ENCODE assay signal across 11 cellular contexts in the genomic region with DNA sequence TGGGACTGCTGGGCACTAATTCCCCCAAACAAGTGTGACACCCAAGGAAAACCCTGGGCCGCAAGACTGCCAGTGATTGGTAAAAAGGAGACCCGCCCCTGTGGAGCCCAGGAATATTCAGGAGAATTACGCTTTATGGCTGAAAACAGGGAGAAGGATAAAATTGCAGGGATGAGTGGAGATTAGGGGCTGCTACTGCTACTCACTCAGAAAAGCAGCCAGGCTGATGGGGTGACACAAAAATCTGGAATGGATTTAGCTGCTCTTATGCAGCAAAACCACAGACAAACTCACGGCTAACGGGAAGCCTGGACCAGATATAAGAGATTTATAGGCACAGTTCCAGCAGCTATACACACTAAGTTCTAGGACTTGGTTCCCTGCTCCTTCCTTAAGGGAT. TPM values are rescaled to one million over a fixed set of nuclear protein-coding genes. Genes with fewer than 3 reads are reported as not detected.
DNase-seq lines count a peak whose midpoint lies in the region; ATAC-seq and TF ChIP-seq lines count a peak whose summit lies in the region.
"Had no signal": no experiment of that assay in that cellular context is flagged by ENCODE, and none has a peak within 500 bp of the region (broad histone marks: within the 10 kb centered on the region; RNA-seq: fewer than 3 reads in every experiment).

No MANE protein-coding gene starts in this region.

- intact Hi-C loops in thyroid gland (cut with DNase I), result no loop called here
- intact Hi-C loops in PC-9 (cut with micrococcal nuclease; ENCODE audit: unreplicated experiment), result no loop called here

- DNase-seq in Ammon's horn (ENCODE audit: low spot score) (peak; percentile 29), M059J (ENCODE audit: low read depth) (peak; percentile 67), WERI-Rb-1 (peak; percentile 67), left kidney (ENCODE audit: low read depth, low spot score) (peak; percentile 85), thyroid gland (no peak), PC-9 (no peak), NCI-H128 (lab: John Stamatoyannopoulos, UW; ENCODE audit: unreplicated experiment) (no peak)
- DNase-seq: left colon, SHP77 treated with DMSO at 0.1 percent for 48 hours had no signal

- POLR2A ChIA-PET in PC-9 (lab: Charles Lee; ENCODE audit: unreplicated experiment), result no interaction called here

- H3K27ac ChIP-seq in WERI-Rb-1 (0 out of 2 replicates have a peak overlapping the region, but pooled peaks have one; percentile 7), thyroid gland (no peak overlapping the region), PC-9 (no peak overlapping the region)
- H3K27ac ChIP-seq: epithelial cell of prostate had no signal

- peaks cover 5% of the 10 kb centered on the region for H3K79me2 ChIP-seq in PC-9 (ENCODE audit: low read depth)

- H3K4me1 ChIP-seq in thyroid gland (peaks cover 0 to 8% of the 10 kb centered on the region in 2 donors), PC-9 (replicated peaks; ENCODE audit: insufficient read depth) (peaks cover 7% of the 10 kb centered on the region)

- no peak overlapping the region for H2AFZ ChIP-seq in PC-9

- no peaks in the 10 kb centered on the region for H3K9me2 ChIP-seq in PC-9 (ENCODE audit: insufficient read depth)

- H3K9me3 ChIP-seq in WERI-Rb-1 (ENCODE audit: severe bottlenecking), result no peaks in the 10 kb centered on the region
- H3K9me3 ChIP-seq in thyroid gland, result no peaks in the 10 kb centered on the region
- no peaks in the 10 kb centered on the region for H3K9me3 ChIP-seq in PC-9 (ENCODE audit: insufficient read depth, low read depth)

- no peak for TF ChIP-seq POLR2A in thyroid gland (IDR thresholded peaks at IDR 0.05)

- TF ChIP-seq CTCF in WERI-Rb-1 (IDR thresholded peaks at IDR 0.05; ENCODE audit: low read depth, low read length), result no peak
- TF ChIP-seq CTCF in thyroid gland (IDR thresholded peaks at IDR 0.05), result no peak
- TF ChIP-seq CTCF in PC-9 (conservative IDR thresholded peaks at IDR 0.05), result no peak

- CTCF ChIA-PET in PC-9 (lab: Charles Lee), result no interaction called here

- H3K4me3 ChIP-seq in WERI-Rb-1 (ENCODE audit: low read depth, low read length), result peak overlapping the region; percentile 30
- no peak overlapping the region for H3K4me3 ChIP-seq in thyroid gland (replicated peaks in 1 of 3)
- no peak overlapping the region for H3K4me3 ChIP-seq in PC-9

- no peak for ATAC-seq in HG02763 (IDR thresholded peaks at IDR 0.05; ENCODE audit: unreplicated experiment)
- ATAC-seq: left colon had no signal

- no peaks in the 10 kb centered on the region for H4K20me1 ChIP-seq in PC-9 (ENCODE audit: insufficient read depth)

- no TSS peak for BruUV-seq in PC-9 (replicated peaks; lab: Mats Ljungman, UMichigan)

- no peaks in the 10 kb centered on the region for H3F3A ChIP-seq in PC-9 (ENCODE audit: insufficient read depth, low read depth)

- H3K36me3 ChIP-seq in WERI-Rb-1 (no peaks in the 10 kb centered on the region), thyroid gland (no peaks in the 10 kb centered on the region), PC-9 (ENCODE audit: low read depth) (no peaks in the 10 kb centered on the region)

- no peaks in the 10 kb centered on the region for H3K27me3 ChIP-seq in WERI-Rb-1 (ENCODE audit: insufficient read depth, low read depth, severe bottlenecking)
- H3K27me3 ChIP-seq in thyroid gland, result no peaks in the 10 kb centered on the region
- H3K27me3 ChIP-seq in PC-9 (ENCODE audit: insufficient read depth, low read depth), result no peaks in the 10 kb centered on the region

- 27 to 44% methylated on average over 5 of the region's 5 CpGs for WGBS in thyroid gland, 2 donors

- H3K4me2 ChIP-seq in PC-9, result no peak overlapping the region

RNA-seq across cellular contexts. Expression of a gene that starts 4.4 kb away (rescaled TPM):
- total RNA-seq in M059J (2014; rRNA removed; shearing (Covaris generic)), result 46.1 and 63.7 TPM in 2 replicates
- total RNA-seq in thyroid gland (10 to 100 TPM; 55.8 to 82.0 (median 57.7) TPM), PC-9 (2021) (28.3 and 32.9 TPM in 2 replicates)

RNA-seq across cellular contexts. Expression of a gene that starts 42.5 kb away (rescaled TPM):
- total RNA-seq in M059J (2014; rRNA removed; shearing (Covaris generic)), result 611 and 742 TPM in 2 replicates
- total RNA-seq in thyroid gland (100 to 1,000 TPM; 367 to 562 (median 504) TPM), PC-9 (2021) (288 and 291 TPM in 2 replicates)

Comparison
In these comparisons a context has a peak if more than half of its experiments do, and no peak if none do; other contexts are left out.
1. DNase-seq: peak in Ammon's horn (single experiment), M059J (single experiment), WERI-Rb-1 (single experiment) and left kidney (single experiment); none in thyroid gland (0 of 2), PC-9 (0 of 2) and NCI-H128 (single experiment).